Comparison of ENCODE assay signal across 18 cellular contexts in the genomic region with DNA sequence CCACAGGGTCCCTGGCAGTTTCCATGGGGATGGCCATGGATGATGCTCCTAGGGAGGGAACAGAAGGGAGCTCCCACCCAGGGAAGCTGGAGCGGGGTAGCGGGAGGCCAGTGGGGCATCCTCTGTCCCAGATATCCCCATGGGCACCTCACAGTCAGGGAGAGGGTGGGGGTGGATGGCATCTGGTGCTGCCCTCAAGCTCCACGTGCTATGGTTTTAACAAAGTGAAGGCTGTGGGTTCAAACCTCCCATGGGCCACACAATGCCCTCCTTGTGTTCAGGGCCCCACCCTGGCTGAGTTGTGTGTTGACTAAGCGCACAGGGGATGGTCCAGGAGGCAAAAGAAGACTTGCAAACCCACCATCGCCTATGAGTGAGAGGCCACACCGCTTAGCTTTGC.
"Had no signal": no experiment of that assay in that cellular context is flagged by ENCODE, and none has a peak within 500 bp of the region (broad histone marks: within the 10 kb centered on the region; RNA-seq: fewer than 3 reads in every experiment).

No MANE protein-coding gene starts in this region.

- H3K27me3 ChIP-seq: adrenal gland, cardiac muscle cell, colonic mucosa, testis had no signal

- H3K9me3 ChIP-seq: adrenal gland, colonic mucosa, heart right ventricle, stomach, testis had no signal

- H3K4me1 ChIP-seq: adrenal gland, colonic mucosa, heart right ventricle, stomach, testis had no signal

- H3K27ac ChIP-seq: cardiac muscle cell, colonic mucosa, heart right ventricle, stomach, testis had no signal

- DNase-seq: activated CD4-positive, alpha-beta memory T cell treated with anti-CD3 and anti-CD28 coated beads for 36 hours; activated CD4-positive, alpha-beta T cell treated with anti-CD3 and anti-CD28 coated beads for 36 hours; activated effector memory CD4-positive, alpha-beta T cell treated with Interleukin-2 at 50 U/mL for 16 hours; activated T-cell treated with anti-CD3 and anti-CD28 coated beads, Interleukin-2, amount 50 U/mL, for 4 hours; colonic mucosa; effector CD8-positive, alpha-beta T cell; heart right ventricle; left colon; mammary epithelial cell; naive B cell; stimulated activated CD4-positive, alpha-beta T cell treated with anti-CD3 and anti-CD28 coated beads, Interleukin-12 subunit alpha, Interleukin-12 subunit beta, amount 100 ng/mL, for 4 hours; stimulated activated CD4-positive, alpha-beta T cell treated with anti-CD3 and anti-CD28 coated beads, Interleukin-2, amount 100 ng/mL, for 24 hours; stomach; T-helper 17 cell; testis had no signal

- H3K4me3 ChIP-seq: adrenal gland, cardiac muscle cell, colonic mucosa, heart right ventricle, stomach, testis had no signal

- H3K36me3 ChIP-seq: adrenal gland, cardiac muscle cell, colonic mucosa, heart right ventricle, stomach had no signal

- ATAC-seq: activated CD4-positive, alpha-beta T cell treated with anti-CD3 and anti-CD28 coated beads for 36 hours; activated T-cell treated with anti-CD3 and anti-CD28 coated beads, Interleukin-2, amount 50 U/mL, for 4 hours; heart right ventricle; left colon; T-helper 17 cell had no signal

- FAIRE-seq: frontal cortex had no signal
